In genomic region chr4:7137346-7138200, GRCh38 we compare ENCODE assay signal across 29 cellular contexts. TPM values are rescaled to one million over a fixed set of nuclear protein-coding genes. Genes with fewer than 3 reads are reported as not detected.
"Had no signal": no experiment of that assay in that cellular context is flagged by ENCODE, and none has a peak within 500 bp of the region (broad histone marks: within the 10 kb centered on the region; RNA-seq: fewer than 3 reads in every experiment).

No MANE protein-coding gene starts in this region.

- H3K27ac ChIP-seq: ascending aorta, cardiac muscle cell, WERI-Rb-1 had no signal

- H3K4me3 ChIP-seq: ascending aorta, cardiac muscle cell had no signal

- H3K36me3 ChIP-seq: ascending aorta, cardiac muscle cell, WERI-Rb-1 had no signal

- DNase-seq: activated CD4-positive, alpha-beta memory T cell treated with anti-CD3 and anti-CD28 coated beads, Interleukin-2, amount 10 ng/mL, durations not matched to agents 7 days and 5 days; activated CD4-positive, alpha-beta T cell treated with anti-CD3 and anti-CD28 coated beads for 1 hour; activated CD4-positive, alpha-beta T cell treated with anti-CD3 and anti-CD28 coated beads for 36 hours; activated CD4-positive, alpha-beta T cell treated with anti-CD3 and anti-CD28 coated beads for 48 hours; activated CD4-positive, alpha-beta T cell treated with anti-CD3 and anti-CD28 coated beads, Interleukin-2, amount 10 ng/mL, durations not matched to agents 7 days and 5 days; activated CD4-positive, alpha-beta T cell treated with anti-CD3 and anti-CD28 coated beads, Interleukin-2, amount 50 U/mL, for 48 hours; activated CD4-positive, CD25-positive, alpha-beta regulatory T cell; activated CD8-positive, alpha-beta memory T cell treated with anti-CD3 and anti-CD28 coated beads for 24 hours; activated CD8-positive, alpha-beta memory T cell treated with anti-CD3 and anti-CD28 coated beads, Interleukin-2, amount 10 ng/mL, durations not matched to agents 7 days and 5 days; activated CD8-positive, alpha-beta memory T cell treated with anti-CD3 and anti-CD28 coated beads, Interleukin-2, amount 50 U/mL, for 48 hours; activated CD8-positive, alpha-beta T cell treated with anti-CD3 and anti-CD28 coated beads, Interleukin-2, amount 10 ng/mL, durations not matched to agents 7 days and 5 days; activated effector memory CD4-positive, alpha-beta T cell treated with Interleukin-2 at 50 U/mL for 16 hours; activated gamma-delta T cell; activated naive CD4-positive, alpha-beta T cell treated with anti-CD3 and anti-CD28 coated beads, Interleukin-2, amount 10 ng/mL, durations not matched to agents 7 days and 5 days; activated naive CD4-positive, alpha-beta T cell treated with Interleukin-2 at 50 U/mL for 16 hours; activated naive CD8-positive, alpha-beta T cell treated with anti-CD3 and anti-CD28 coated beads, Interleukin-2, amount 10 ng/mL, durations not matched to agents 7 days and 5 days; activated naive CD8-positive, alpha-beta T cell treated with anti-CD3 and anti-CD28 coated beads, Interleukin-2, amount 50 U/mL, for 24 hours; activated T-cell treated with anti-CD3 and anti-CD28 coated beads, Interleukin-2, amount 50 U/mL, for 24 hours; activated T-cell treated with anti-CD3 and anti-CD28 coated beads, Interleukin-2, amount 50 U/mL, for 48 hours; amygdala; anterior cingulate cortex; central memory CD4-positive, alpha-beta T cell; T-helper 1 cell; T-helper 2 cell; T-helper 9 cell; WERI-Rb-1 had no signal

- H3K27me3 ChIP-seq: ascending aorta, cardiac muscle cell had no signal

- H3K9me3 ChIP-seq: ascending aorta had no signal

- ATAC-seq: activated CD4-positive, alpha-beta T cell treated with anti-CD3 and anti-CD28 coated beads for 36 hours; activated CD8-positive, alpha-beta memory T cell treated with anti-CD3 and anti-CD28 coated beads, Interleukin-2, amount 10 ng/mL, durations not matched to agents 7 days and 5 days; activated CD8-positive, alpha-beta T cell treated with anti-CD3 and anti-CD28 coated beads, Interleukin-2, amount 10 ng/mL, durations not matched to agents 7 days and 5 days; activated naive CD8-positive, alpha-beta T cell treated with anti-CD3 and anti-CD28 coated beads, Interleukin-2, amount 50 U/mL, for 24 hours; WTC11 had no signal

RNA-seq across cellular contexts. Expression of gene SORCS2, which starts 54.8 kb away (rescaled TPM):
- total RNA-seq: activated CD4-positive, alpha-beta T cell treated with anti-CD3 and anti-CD28 coated beads, Interleukin-2, amount 10 ng/mL, durations not matched to agents 7 days and 5 days; activated CD8-positive, alpha-beta T cell treated with anti-CD3 and anti-CD28 coated beads, Interleukin-2, amount 10 ng/mL, durations not matched to agents 7 days and 5 days; activated naive CD8-positive, alpha-beta T cell treated with anti-CD3 and anti-CD28 coated beads, Interleukin-2, amount 10 ng/mL, durations not matched to agents 7 days and 5 days had no signal
